1 cellular context compared by ENCODE assay signal in genomic region chr1:214050513-214051401, GRCh38.
TF ChIP-seq lines count a peak whose summit lies in the region.

No MANE protein-coding gene starts in this region.

TF ChIP-seq in HepG2, 621 proteins besides CTCF, POLR2A, EP300 and RAD21 (continued from another document):
- TF ChIP-seq ZBTB20 (CRISPR knock-in tag; IDR thresholded peaks at IDR 0.05; ENCODE audit: borderline replicate concordance, low read depth), result peak; percentile 90
- peak; percentile 78; the same call in 1 of the 2 replicates for TF ChIP-seq ZNF766 (CRISPR knock-in tag; IDR thresholded peaks at IDR 0.05; ENCODE audit: borderline replicate concordance)
- TF ChIP-seq DMAP1 (CRISPR knock-in tag; IDR thresholded peaks at IDR 0.05), result peak; percentile 74; the same call in 1 of the 2 replicates
- TF ChIP-seq ZNF839 (CRISPR knock-in tag; IDR thresholded peaks at IDR 0.05; ENCODE audit: borderline replicate concordance), result no peak
- TF ChIP-seq ATAD3A (CRISPR knock-in tag; IDR thresholded peaks at IDR 0.05), result no peak
- TF ChIP-seq, protein P1, sequence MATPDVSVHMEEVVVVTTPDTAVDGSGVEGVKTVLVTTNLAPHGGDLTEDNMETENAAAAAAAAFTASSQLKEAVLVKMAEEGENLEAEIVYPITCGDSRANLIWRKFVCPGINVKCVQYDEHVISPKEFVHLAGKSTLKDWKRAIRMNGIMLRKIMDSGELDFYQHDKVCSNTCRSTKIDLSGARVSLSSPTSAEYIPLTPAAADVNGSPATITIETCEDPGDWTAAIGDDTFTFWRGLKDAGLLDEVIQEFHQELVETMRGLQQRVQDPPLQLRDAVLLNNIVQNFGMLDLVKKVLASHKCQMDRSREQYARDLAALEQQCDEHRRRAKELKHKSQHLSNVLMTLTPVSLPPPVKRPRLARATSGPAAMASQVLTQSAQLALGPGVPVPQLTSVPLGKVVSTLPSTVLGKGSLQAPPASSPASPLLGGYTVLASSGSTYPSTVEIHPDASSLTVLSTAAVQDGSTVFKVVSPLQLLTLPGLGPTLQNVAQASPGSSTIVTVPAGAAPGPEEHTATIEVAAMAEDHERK (CRISPR knock-in tag; IDR thresholded peaks at IDR 0.05; ENCODE audit: low read depth), result no peak
- peak; percentile 92; the same call in 1 of the 2 replicates for TF ChIP-seq ZNF264 (CRISPR knock-in tag; IDR thresholded peaks at IDR 0.05)
- TF ChIP-seq JUN (CRISPR knock-in tag; IDR thresholded peaks at IDR 0.05), result peak; percentile 96
- TF ChIP-seq ZFAT (CRISPR knock-in tag; conservative IDR thresholded peaks at IDR 0.05), result no peak
- peak; percentile 94 for TF ChIP-seq CEBPG (CRISPR knock-in tag; IDR thresholded peaks at IDR 0.05)
- peak; percentile 76 for TF ChIP-seq ZNF263 (CRISPR knock-in tag; IDR thresholded peaks at IDR 0.05)
- TF ChIP-seq RFX5 (IDR thresholded peaks at IDR 0.05; ENCODE audit: low read depth, low read length), result no peak
- TF ChIP-seq ZSCAN29 (CRISPR knock-in tag; conservative IDR thresholded peaks at IDR 0.05), result peak; percentile 56; the same call in 1 of the 2 replicates
- TF ChIP-seq ATF6 (CRISPR knock-in tag; conservative IDR thresholded peaks at IDR 0.05), result 0 out of 2 replicates have a peak, but pooled peaks have one; percentile 36
- TF ChIP-seq ZSCAN25 (CRISPR knock-in tag; IDR thresholded peaks at IDR 0.05), result peak; percentile 71; the same call in 1 of the 2 replicates
- no peak for TF ChIP-seq ZNF619 (CRISPR knock-in tag; IDR thresholded peaks at IDR 0.05)
- no peak for TF ChIP-seq ZNF10 (CRISPR knock-in tag; IDR thresholded peaks at IDR 0.05; ENCODE audit: borderline replicate concordance, low read depth)
- TF ChIP-seq ZNF251 (CRISPR knock-in tag; IDR thresholded peaks at IDR 0.05), result no peak
- TF ChIP-seq GLI4 (CRISPR knock-in tag; IDR thresholded peaks at IDR 0.05; ENCODE audit: borderline replicate concordance), result no peak
- TF ChIP-seq SP1 (IDR thresholded peaks at IDR 0.05), result no peak
- no peak for TF ChIP-seq SP1 (CRISPR knock-in tag; IDR thresholded peaks at IDR 0.05)
- no peak for TF ChIP-seq ZNF33A (CRISPR knock-in tag; IDR thresholded peaks at IDR 0.05; ENCODE audit: borderline replicate concordance)
- TF ChIP-seq RNF2 (conservative IDR thresholded peaks at IDR 0.05; ENCODE audit: low read depth), result no peak
- TF ChIP-seq PLRG1 (conservative IDR thresholded peaks at IDR 0.05), result no peak
- TF ChIP-seq KMT2A (CRISPR knock-in tag; IDR thresholded peaks at IDR 0.05), result peak; percentile 54; the same call in 1 of the 2 replicates
- no peak for TF ChIP-seq ZNF512 (CRISPR knock-in tag; IDR thresholded peaks at IDR 0.05)
- 0 out of 2 replicates have a peak, but pooled peaks have one; percentile 58 for TF ChIP-seq THAP7 (CRISPR knock-in tag; IDR thresholded peaks at IDR 0.05)
- no peak for TF ChIP-seq SCMH1 (CRISPR knock-in tag; IDR thresholded peaks at IDR 0.05; ENCODE audit: borderline replicate concordance)
- TF ChIP-seq, protein P2, sequence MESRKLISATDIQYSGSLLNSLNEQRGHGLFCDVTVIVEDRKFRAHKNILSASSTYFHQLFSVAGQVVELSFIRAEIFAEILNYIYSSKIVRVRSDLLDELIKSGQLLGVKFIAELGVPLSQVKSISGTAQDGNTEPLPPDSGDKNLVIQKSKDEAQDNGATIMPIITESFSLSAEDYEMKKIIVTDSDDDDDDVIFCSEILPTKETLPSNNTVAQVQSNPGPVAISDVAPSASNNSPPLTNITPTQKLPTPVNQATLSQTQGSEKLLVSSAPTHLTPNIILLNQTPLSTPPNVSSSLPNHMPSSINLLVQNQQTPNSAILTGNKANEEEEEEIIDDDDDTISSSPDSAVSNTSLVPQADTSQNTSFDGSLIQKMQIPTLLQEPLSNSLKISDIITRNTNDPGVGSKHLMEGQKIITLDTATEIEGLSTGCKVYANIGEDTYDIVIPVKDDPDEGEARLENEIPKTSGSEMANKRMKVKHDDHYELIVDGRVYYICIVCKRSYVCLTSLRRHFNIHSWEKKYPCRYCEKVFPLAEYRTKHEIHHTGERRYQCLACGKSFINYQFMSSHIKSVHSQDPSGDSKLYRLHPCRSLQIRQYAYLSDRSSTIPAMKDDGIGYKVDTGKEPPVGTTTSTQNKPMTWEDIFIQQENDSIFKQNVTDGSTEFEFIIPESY (CRISPR knock-in tag; IDR thresholded peaks at IDR 0.05), result peak; percentile 76
- TF ChIP-seq GATA4 (IDR thresholded peaks at IDR 0.05; ENCODE audit: borderline replicate concordance, low read depth), result peak; percentile 98
- peak; percentile 99 for TF ChIP-seq PHF21A (CRISPR knock-in tag; IDR thresholded peaks at IDR 0.05)
- TF ChIP-seq, protein P3, sequence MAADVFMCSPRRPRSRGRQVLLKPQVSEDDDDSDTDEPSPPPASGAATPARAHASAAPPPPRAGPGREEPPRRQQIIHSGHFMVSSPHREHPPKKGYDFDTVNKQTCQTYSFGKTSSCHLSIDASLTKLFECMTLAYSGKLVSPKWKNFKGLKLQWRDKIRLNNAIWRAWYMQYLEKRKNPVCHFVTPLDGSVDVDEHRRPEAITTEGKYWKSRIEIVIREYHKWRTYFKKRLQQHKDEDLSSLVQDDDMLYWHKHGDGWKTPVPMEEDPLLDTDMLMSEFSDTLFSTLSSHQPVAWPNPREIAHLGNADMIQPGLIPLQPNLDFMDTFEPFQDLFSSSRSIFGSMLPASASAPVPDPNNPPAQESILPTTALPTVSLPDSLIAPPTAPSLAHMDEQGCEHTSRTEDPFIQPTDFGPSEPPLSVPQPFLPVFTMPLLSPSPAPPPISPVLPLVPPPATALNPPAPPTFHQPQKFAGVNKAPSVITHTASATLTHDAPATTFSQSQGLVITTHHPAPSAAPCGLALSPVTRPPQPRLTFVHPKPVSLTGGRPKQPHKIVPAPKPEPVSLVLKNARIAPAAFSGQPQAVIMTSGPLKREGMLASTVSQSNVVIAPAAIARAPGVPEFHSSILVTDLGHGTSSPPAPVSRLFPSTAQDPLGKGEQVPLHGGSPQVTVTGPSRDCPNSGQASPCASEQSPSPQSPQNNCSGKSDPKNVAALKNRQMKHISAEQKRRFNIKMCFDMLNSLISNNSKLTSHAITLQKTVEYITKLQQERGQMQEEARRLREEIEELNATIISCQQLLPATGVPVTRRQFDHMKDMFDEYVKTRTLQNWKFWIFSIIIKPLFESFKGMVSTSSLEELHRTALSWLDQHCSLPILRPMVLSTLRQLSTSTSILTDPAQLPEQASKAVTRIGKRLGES (CRISPR knock-in tag; IDR thresholded peaks at IDR 0.05; ENCODE audit: borderline replicate concordance), result peak; percentile 20; the same call in 1 of the 2 replicates
- peak; percentile 100 for TF ChIP-seq ONECUT2 (CRISPR knock-in tag; IDR thresholded peaks at IDR 0.05)
- peak; percentile 86 for TF ChIP-seq MAX (IDR thresholded peaks at IDR 0.05)
- no peak for TF ChIP-seq HCFC1 (IDR thresholded peaks at IDR 0.05; ENCODE audit: low read depth, low read length)
- TF ChIP-seq TOPORS (CRISPR knock-in tag; IDR thresholded peaks at IDR 0.05), result no peak
- 0 out of 2 replicates have a peak, but pooled peaks have one; percentile 16 for TF ChIP-seq SRF (IDR thresholded peaks at IDR 0.05; ENCODE audit: low read depth, low read length)
- peak; percentile 30; the same call in 1 of the 2 replicates for TF ChIP-seq REL (CRISPR knock-in tag; conservative IDR thresholded peaks at IDR 0.05)
- TF ChIP-seq EED (CRISPR knock-in tag; IDR thresholded peaks at IDR 0.05), result no peak
- 0 out of 2 replicates have a peak, but pooled peaks have one; percentile 38 for TF ChIP-seq ZC3H13 (CRISPR knock-in tag; IDR thresholded peaks at IDR 0.05)
- TF ChIP-seq ZNF777 (CRISPR knock-in tag; IDR thresholded peaks at IDR 0.05), result no peak
- TF ChIP-seq TRIM22 (IDR thresholded peaks at IDR 0.05), result no peak
- peak; percentile 35; the same call in 1 of the 2 replicates for TF ChIP-seq PHF8 (CRISPR knock-in tag; IDR thresholded peaks at IDR 0.05)
- TF ChIP-seq TGIF2 (CRISPR knock-in tag; IDR thresholded peaks at IDR 0.05), result no peak
- TF ChIP-seq HNRNPUL1 (IDR thresholded peaks at IDR 0.05; ENCODE audit: low read depth, low read length), result no peak
- TF ChIP-seq, protein P4, sequence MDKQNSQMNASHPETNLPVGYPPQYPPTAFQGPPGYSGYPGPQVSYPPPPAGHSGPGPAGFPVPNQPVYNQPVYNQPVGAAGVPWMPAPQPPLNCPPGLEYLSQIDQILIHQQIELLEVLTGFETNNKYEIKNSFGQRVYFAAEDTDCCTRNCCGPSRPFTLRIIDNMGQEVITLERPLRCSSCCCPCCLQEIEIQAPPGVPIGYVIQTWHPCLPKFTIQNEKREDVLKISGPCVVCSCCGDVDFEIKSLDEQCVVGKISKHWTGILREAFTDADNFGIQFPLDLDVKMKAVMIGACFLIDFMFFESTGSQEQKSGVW (CRISPR knock-in tag; IDR thresholded peaks at IDR 0.05; ENCODE audit: borderline replicate concordance), result no peak
- 0 out of 2 replicates have a peak, but pooled peaks have one; percentile 70 for TF ChIP-seq MIER3 (CRISPR knock-in tag; IDR thresholded peaks at IDR 0.05; ENCODE audit: borderline replicate concordance)
- peak; percentile 97 for TF ChIP-seq ZGPAT (CRISPR knock-in tag; IDR thresholded peaks at IDR 0.05)
